8 cellular contexts compared by ENCODE assay signal in genomic region chr3:37862219-37862711, GRCh38. TPM values are rescaled to one million over a fixed set of nuclear protein-coding genes. Genes with fewer than 3 reads are reported as not detected.
DNase-seq lines count a peak whose midpoint lies in the region; ATAC-seq and TF ChIP-seq lines count a peak whose summit lies in the region.

No MANE protein-coding gene starts in this region.

- in situ Hi-C loops in Caki2 (cut with HindIII; ENCODE audit: low pct_unique_long_range_greater_than_20kb, low sequenced_read_pairs), result no loop called here

- no peaks in the 10 kb centered on the region for H3K9me3 ChIP-seq in adrenal gland (replicated peaks in 1 of 3)

- 5 to 29% (median 5%) methylated on average over 4 to 36 of the region's 36 CpGs for WGBS in adrenal gland, 4 donors

- no peak for TF ChIP-seq CTCF in adrenal gland (IDR thresholded peaks at IDR 0.05)

- H3K4me3 ChIP-seq in adrenal gland, result peak overlapping the region in 3 of 4 donors; percentile 3 to 61 (median 42)

- H3K27me3 ChIP-seq in adrenal gland, result no peaks in the 10 kb centered on the region

- ATAC-seq in HG02885 (IDR thresholded peaks at IDR 0.05; ENCODE audit: poor library complexity, unreplicated experiment), result no peak
- ATAC-seq in HG03521 (IDR thresholded peaks at IDR 0.05; ENCODE audit: unreplicated experiment), result no peak

- peaks cover 8 to 20% of the 10 kb centered on the region in 2 donors for H3K4me1 ChIP-seq in adrenal gland (replicated peaks in 1 of 2)

- H3K36me3 ChIP-seq in adrenal gland (replicated peaks in 1 of 2), result no peaks in the 10 kb centered on the region

- peak overlapping the region in 4 of 5 donors; percentile 55 to 86 (median 58) for H3K27ac ChIP-seq in adrenal gland

- TF ChIP-seq POLR2A in adrenal gland (IDR thresholded peaks at IDR 0.05), result peak in 1 of 2 donors; percentile 12

- DNase-seq in Caki2 (ENCODE audit: low read depth) (peak; percentile 35), NCI-H69 (lab: John Stamatoyannopoulos, UW) (peak; percentile 42), adrenal gland (peak; percentile 45 to 74 (median 54)), hepatic stellate cell (ENCODE audit: low spot score) (peak; percentile 53), retina (peak; percentile 80), NOMO-1 treated with DMSO at 0.1 percent for 48 hours (lab: John Stamatoyannopoulos, UW; ENCODE audit: unreplicated experiment) (no peak)

- intact Hi-C loops in adrenal gland (cut with DNase I), result no loop called here

RNA-seq across cellular contexts. Expression of gene CTDSPL, which starts 0.6 kb away (rescaled TPM):
- total RNA-seq in Caki2 (2014; rRNA removed; shearing (Covaris generic); ENCODE audit: low replicate concordance), result 36.4 and 40.8 TPM in 2 replicates
- total RNA-seq in adrenal gland, result 10 to 100 TPM in 7 of 8 donors, 1 to 10 TPM in 1; 9.7 to 27.7 (median 18.6) TPM
- 10 to 100 TPM in 2 of 3 donors, 1 to 10 TPM in 1; 6.4 to 12.7 (median 10.9) TPM for polyA plus RNA-seq in adrenal gland
